In the genomic region with DNA sequence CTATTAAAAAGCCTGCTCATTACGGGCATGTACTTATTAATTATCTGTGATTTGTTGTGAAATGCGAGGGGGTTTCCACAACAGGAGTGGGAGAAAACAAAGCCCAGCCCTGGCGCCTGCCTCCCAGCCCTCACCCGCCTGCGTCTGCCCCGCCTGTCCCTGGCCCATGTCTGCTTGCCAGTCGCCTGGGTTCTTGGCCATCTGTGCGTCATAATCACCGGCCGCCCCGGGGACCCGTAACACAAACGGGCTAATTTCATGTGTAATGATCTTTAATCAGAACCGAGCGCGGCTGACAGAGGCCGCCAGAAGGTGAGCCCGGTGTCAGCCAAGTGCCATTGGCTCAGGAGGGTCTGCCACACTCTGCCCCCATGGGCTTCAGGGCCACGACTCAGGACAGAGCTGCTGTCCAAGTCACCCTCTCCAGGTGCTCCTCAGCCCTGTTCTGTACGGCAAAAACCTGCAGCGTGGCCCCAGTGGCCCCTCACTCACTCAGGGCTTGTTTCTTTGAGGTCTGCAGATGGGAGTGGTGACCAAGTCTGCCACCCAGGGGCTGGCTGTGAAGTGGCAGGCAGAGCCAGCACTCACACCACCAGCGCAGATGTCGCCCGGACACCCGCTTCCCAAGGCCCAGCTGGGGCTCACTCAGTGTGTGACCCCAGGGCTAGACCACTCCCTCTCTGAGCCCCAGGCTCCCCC, we compare ENCODE assay signal across 11 cellular contexts. TPM values are rescaled to one million over a fixed set of nuclear protein-coding genes. Genes with fewer than 3 reads are reported as not detected.
DNase-seq lines count a peak whose midpoint lies in the region; ATAC-seq and TF ChIP-seq lines count a peak whose summit lies in the region.
"Had no signal": no experiment of that assay in that cellular context is flagged by ENCODE, and none has a peak within 500 bp of the region (broad histone marks: within the 10 kb centered on the region; RNA-seq: fewer than 3 reads in every experiment).

No MANE protein-coding gene starts in this region.

- H3K4me2 ChIP-seq in DOHH2 (ENCODE audit: low read length), result no peak overlapping the region

- no peaks in the 10 kb centered on the region for H3F3A ChIP-seq in DOHH2 (ENCODE audit: control insufficient read depth, insufficient read depth)

- in situ Hi-C loops in astrocyte of the spinal cord (cut with HindIII; ENCODE audit: low sequenced_read_pairs), result no loop called here

- no peaks in the 10 kb centered on the region for H3K4me1 ChIP-seq in DOHH2 (ENCODE audit: control insufficient read depth, low read length)

- ATAC-seq in HG03196 (IDR thresholded peaks at IDR 0.05; ENCODE audit: unreplicated experiment) (no peak), GM19452 (IDR thresholded peaks at IDR 0.05; ENCODE audit: unreplicated experiment) (no peak), GM21786 (IDR thresholded peaks at IDR 0.05; ENCODE audit: unreplicated experiment) (no peak)
- ATAC-seq: right cardiac atrium had no signal

- no peaks in the 10 kb centered on the region for H3K36me3 ChIP-seq in DOHH2 (ENCODE audit: control insufficient read depth, low read length)
- H3K36me3 ChIP-seq: suprapubic skin had no signal

- no peaks in the 10 kb centered on the region for H3K9me3 ChIP-seq in DOHH2 (ENCODE audit: control insufficient read depth, insufficient read depth, low read length)
- H3K9me3 ChIP-seq: suprapubic skin had no signal

- DNase-seq in HT1080 (ENCODE audit: low read depth) (peak; percentile 20), astrocyte of the spinal cord (ENCODE audit: low read depth, low spot score) (no peak), myocyte (ENCODE audit: low read depth) (peak; percentile 29), pons (ENCODE audit: low spot score) (no peak)
- DNase-seq: activated effector memory CD4-positive, alpha-beta T cell treated with Interleukin-2 at 50 U/mL for 16 hours; right cardiac atrium had no signal

- no peaks in the 10 kb centered on the region for H3K9me2 ChIP-seq in DOHH2 (replicated peaks; ENCODE audit: control insufficient read depth, low read length)

- TF ChIP-seq CTCF in DOHH2 (IDR thresholded peaks at IDR 0.05; ENCODE audit: low read depth, low read length, poor library complexity, severe bottlenecking) (peak; percentile 44), astrocyte of the spinal cord (IDR thresholded peaks at IDR 0.05; ENCODE audit: low read depth, low read length) (peak; percentile 49)

- H3K79me2 ChIP-seq in DOHH2 (ENCODE audit: control insufficient read depth, low read length), result no peaks in the 10 kb centered on the region

- H3K27ac ChIP-seq in DOHH2 (ENCODE audit: low read depth, low read length), result no peak overlapping the region
- H3K27ac ChIP-seq: suprapubic skin had no signal

- H3K27me3 ChIP-seq in DOHH2 (ENCODE audit: control insufficient read depth, low read length), result peaks cover 9% of the 10 kb centered on the region
- H3K27me3 ChIP-seq: suprapubic skin had no signal

- H4K20me1 ChIP-seq in DOHH2 (ENCODE audit: control insufficient read depth, insufficient read depth, low read depth, low read length), result no peaks in the 10 kb centered on the region

- H3K4me3 ChIP-seq in DOHH2 (ENCODE audit: low read length) (no peak overlapping the region), astrocyte of the spinal cord (ENCODE audit: low read depth, low read length) (no peak overlapping the region)
- H3K4me3 ChIP-seq: suprapubic skin had no signal

RNA-seq across cellular contexts. Expression of gene TMEM115, which starts 28.8 kb away (rescaled TPM):
- total RNA-seq in HT1080 (2014; rRNA removed; shearing (Covaris generic)), result 75.7 and 90.1 TPM in 2 replicates
- polyA plus RNA-seq in HT1080 (2015; cell fraction: cytosol; rRNA removed), result 52.4 and 55.2 TPM in 2 replicates
- 56.7 and 62.4 TPM in 2 replicates for polyA plus RNA-seq in HT1080 (2015; cell fraction: nucleus; rRNA removed)
- 61.7 and 69.0 TPM in 2 replicates for total RNA-seq in myocyte
- polyA plus RNA-seq in myocyte (2012), result 53.0 TPM

RNA-seq across cellular contexts. Expression of gene CYB561D2, which starts 37.5 kb away (rescaled TPM):
- 63.2 and 69.0 TPM in 2 replicates for total RNA-seq in HT1080 (2014; rRNA removed; shearing (Covaris generic))
- polyA plus RNA-seq in HT1080 (2015; cell fraction: cytosol; rRNA removed), result 27.2 and 35.7 TPM in 2 replicates
- polyA plus RNA-seq in HT1080 (2015; cell fraction: nucleus; rRNA removed), result 30.9 and 40.4 TPM in 2 replicates
- 16.7 and 25.2 TPM in 2 replicates for total RNA-seq in myocyte
- 25.9 TPM for polyA plus RNA-seq in myocyte (2012)

RNA-seq across cellular contexts. Expression of gene NPRL2, which starts 37.6 kb away (rescaled TPM):
- total RNA-seq in HT1080 (2014; rRNA removed; shearing (Covaris generic)), result 47.5 and 57.4 TPM in 2 replicates
- 22.7 and 24.6 TPM in 2 replicates for polyA plus RNA-seq in HT1080 (2015; cell fraction: cytosol; rRNA removed)
- 60.0 and 61.6 TPM in 2 replicates for polyA plus RNA-seq in HT1080 (2015; cell fraction: nucleus; rRNA removed)
- 24.6 and 27.6 TPM in 2 replicates for total RNA-seq in myocyte
- 30.5 TPM for polyA plus RNA-seq in myocyte (2012)

RNA-seq across cellular contexts. Expression of gene ZMYND10, which starts 42.6 kb away (rescaled TPM):
- total RNA-seq in HT1080 (2014; rRNA removed; shearing (Covaris generic)), result 1.4 and 2.8 TPM in 2 replicates
- 0.23 and 0.31 TPM in 2 replicates for polyA plus RNA-seq in HT1080 (2015; cell fraction: cytosol; rRNA removed)
- 1.1 and 1.5 TPM in 2 replicates for polyA plus RNA-seq in HT1080 (2015; cell fraction: nucleus; rRNA removed)
- total RNA-seq in myocyte, result 0.19 and 0.47 TPM in 2 replicates
- 1.8 TPM for polyA plus RNA-seq in myocyte (2012)

RNA-seq across cellular contexts. Expression of gene RASSF1, which starts 47.5 kb away (rescaled TPM):
- 12.5 and 15.0 TPM in 2 replicates for total RNA-seq in HT1080 (2014; rRNA removed; shearing (Covaris generic))
- 16.5 and 19.9 TPM in 2 replicates for polyA plus RNA-seq in HT1080 (2015; cell fraction: cytosol; rRNA removed)
- polyA plus RNA-seq in HT1080 (2015; cell fraction: nucleus; rRNA removed), result 27.2 and 29.2 TPM in 2 replicates
- 9.0 and 16.2 TPM in 2 replicates for total RNA-seq in myocyte
- polyA plus RNA-seq in myocyte (2012), result 23.5 TPM

Comparison
In these comparisons a context has a peak if more than half of its experiments do, and no peak if none do; other contexts are left out.
1. DNase-seq: peak in HT1080 (single experiment) and myocyte (single experiment); none in astrocyte of the spinal cord (single experiment) and pons (single experiment).